In genomic region chr16:63157818-63158217, GRCh38 we compare ENCODE assay signal across 8 cellular contexts.
"Had no signal": no experiment of that assay in that cellular context is flagged by ENCODE, and none has a peak within 500 bp of the region (broad histone marks: within the 10 kb centered on the region; RNA-seq: fewer than 3 reads in every experiment).

No MANE protein-coding gene starts in this region.

- FAIRE-seq: G401.6, GM12878, GM12891, GM12892, GM18507, GM19239 had no signal

- H3K4me3 ChIP-seq: GM12878 had no signal

- ATAC-seq: GM12878 had no signal

- DNase-seq: GDM1, GF-D8 had no signal
